In the genomic region with DNA sequence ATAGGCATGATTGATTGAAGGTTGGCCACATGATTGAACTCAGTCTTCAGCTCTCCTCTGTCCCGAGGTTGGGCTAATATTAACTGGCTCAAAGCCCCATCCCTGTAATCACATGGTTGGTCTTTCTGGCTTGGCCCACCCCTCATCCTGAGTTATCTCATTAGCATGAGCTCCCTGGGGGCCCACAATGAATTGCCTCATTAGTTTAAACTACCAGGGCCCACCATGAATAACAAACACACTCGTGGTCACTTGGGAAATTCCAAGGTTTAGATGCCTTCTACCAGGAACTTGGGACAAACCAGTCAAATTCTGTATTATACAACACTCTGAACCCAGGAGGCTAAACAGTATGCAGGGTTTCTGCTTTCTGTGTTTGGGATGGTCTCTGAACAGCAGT, we compare ENCODE assay signal across 17 cellular contexts.
DNase-seq lines count a peak whose midpoint lies in the region; ATAC-seq and TF ChIP-seq lines count a peak whose summit lies in the region.
"Had no signal": no experiment of that assay in that cellular context is flagged by ENCODE, and none has a peak within 500 bp of the region (broad histone marks: within the 10 kb centered on the region; RNA-seq: fewer than 3 reads in every experiment).

No MANE protein-coding gene starts in this region.

- TF ChIP-seq POLR2A in IMR-90 (IDR thresholded peaks at IDR 0.05; ENCODE audit: low read depth, low read length): no peak

- H3K9ac ChIP-seq in IMR-90 (ENCODE audit: low read depth, low read length) (no peak overlapping the region), endodermal cell (ENCODE audit: extremely low read depth, low read length, poor library complexity, severe bottlenecking) (no peak overlapping the region), mesenchymal stem cell (ENCODE audit: low read length) (no peak overlapping the region), mammary epithelial cell (ENCODE audit: insufficient read depth, low read length) (no peak overlapping the region)

- ATAC-seq in IMR-90 (ENCODE audit: low read depth): no peak
- ATAC-seq: A549 had no signal

- H3K4me3 Mint-ChIP-seq in endodermal cell: no peak overlapping the region

- H3K79me1 ChIP-seq in IMR-90 (ENCODE audit: low read depth in 1 of 2, low read length in 2 of 2) (no peaks in the 10 kb centered on the region; a peak in 1 of 4 replicates), mesenchymal stem cell (replicated peaks; ENCODE audit: low read length, poor library complexity, severe bottlenecking) (peaks cover 6% of the 10 kb centered on the region)

- H3K4ac ChIP-seq in IMR-90 (ENCODE audit: low read depth, low read length): no peak overlapping the region
- no peak overlapping the region for H3K4ac ChIP-seq in mesenchymal stem cell (ENCODE audit: low read depth in 1 of 2, low read length in 2 of 2)

- H3K4me1 Mint-ChIP-seq in endodermal cell: peaks cover 17% of the 10 kb centered on the region

- no TSS peak for BruUV-seq in IMR-90 (replicated peaks; lab: Mats Ljungman, UMichigan)
- no TSS peak for BruUV-seq in mammary epithelial cell (replicated peaks; lab: Mats Ljungman, UMichigan)

- H3K4me2 ChIP-seq in IMR-90 (ENCODE audit: low read depth, low read length): no peak overlapping the region
- H3K4me2 ChIP-seq in mesenchymal stem cell (ENCODE audit: low read length, poor library complexity, severe bottlenecking): no peak overlapping the region
- H3K4me2 ChIP-seq in mammary epithelial cell (ENCODE audit: insufficient read depth, low read depth, low read length): no peak overlapping the region
- H3K4me2 ChIP-seq: A549 had no signal

- H2BK5ac ChIP-seq in IMR-90 (ENCODE audit: low read depth, low read length, poor library complexity, severe bottlenecking): no peak overlapping the region
- H2BK5ac ChIP-seq in mesenchymal stem cell (ENCODE audit: low read depth, low read length, poor library complexity, severe bottlenecking): no peak overlapping the region

- peak; percentile 74 for DNase-seq in ELF-1 (ENCODE audit: low read depth, low spot score)
- peak; percentile 17 for DNase-seq in IMR-90
- DNase-seq in endodermal cell: peak; percentile 64
- DNase-seq in mesenchymal stem cell: peak; percentile 17
- DNase-seq in GM20000 (ENCODE audit: low spot score): no peak
- DNase-seq in Kasumi-1 (lab: John Stamatoyannopoulos, UW): no peak
- DNase-seq in NCI-H524 treated with DMSO at 0.1 percent for 48 hours (lab: John Stamatoyannopoulos, UW): no peak
- DNase-seq in mammary epithelial cell: no peak
- DNase-seq: NCI-H1048, NCI-H146, NCI-H2107, NCI-H226, NCI-H526 treated with DMSO at 0.1 percent for 48 hours, SHP77 treated with DMSO at 0.1 percent for 48 hours had no signal

- H3K9me3 ChIP-seq in IMR-90 (ENCODE audit: control insufficient read depth, insufficient read depth, low read length) (peaks cover 2% of the 10 kb centered on the region; the same call in 1 of the 2 replicates), endodermal cell (ENCODE audit: control insufficient read depth, low read length) (peaks cover 17% of the 10 kb centered on the region), mesenchymal stem cell (ENCODE audit: control insufficient read depth, low read length) (peaks cover 5% of the 10 kb centered on the region), mammary epithelial cell (replicated peaks; ENCODE audit: insufficient read depth, low read length) (no peaks in the 10 kb centered on the region)
- H3K9me3 ChIP-seq: A549 had no signal

- no peak overlapping the region for H3K27ac Mint-ChIP-seq in endodermal cell

- no peaks in the 10 kb centered on the region for H3K27me3 Mint-ChIP-seq in endodermal cell (ENCODE audit: insufficient read depth)

- no peak overlapping the region for H2AK9ac ChIP-seq in IMR-90 (replicated peaks; ENCODE audit: low read depth, low read length, poor library complexity)

- TF ChIP-seq CTCF in IMR-90 (conservative IDR thresholded peaks at IDR 0.05; ENCODE audit: low read depth, low read length) (no peak), endodermal cell (conservative IDR thresholded peaks at IDR 0.05) (no peak), GM20000 (IDR thresholded peaks at IDR 0.05; ENCODE audit: extremely low read depth, missing control alignments) (no peak), mammary epithelial cell (conservative IDR thresholded peaks at IDR 0.05 in 1 of 2, IDR thresholded peaks at IDR 0.05 in 1 of 2; ENCODE audit: extremely low read depth in 1 of 2, insufficient read depth in 1 of 2, low read depth in 1 of 2, low read length in 2 of 2) (no peak)

- no peak overlapping the region for H2BK15ac ChIP-seq in IMR-90 (ENCODE audit: low read depth, low read length)
- no peak overlapping the region for H2BK15ac ChIP-seq in mesenchymal stem cell (ENCODE audit: low read depth, poor library complexity, severe bottlenecking)

- no peak overlapping the region for H4K91ac ChIP-seq in IMR-90 (ENCODE audit: insufficient read depth, low read depth, low read length)
- H4K91ac ChIP-seq in mesenchymal stem cell (ENCODE audit: low read length): no peak overlapping the region

- H3K27ac ChIP-seq in IMR-90 (ENCODE audit: insufficient read depth, low read length) (no peak overlapping the region), endodermal cell (ENCODE audit: low read depth, low read length) (no peak overlapping the region), mesenchymal stem cell (ENCODE audit: low read length, poor library complexity, severe bottlenecking) (no peak overlapping the region), mammary epithelial cell (ENCODE audit: insufficient read depth, low read depth, low read length) (no peak overlapping the region)
- H3K27ac ChIP-seq: A549, C4-2B had no signal

- in situ Hi-C loops in IMR-90 (cut with MboI; ENCODE audit: low sequenced_read_pairs) (no loop called here), mammary epithelial cell (cut with MboI; ENCODE audit: low sequenced_read_pairs in 2 of 2) (no loop called here)

- H3K18ac ChIP-seq in IMR-90 (ENCODE audit: low read depth, low read length) (no peak overlapping the region), mesenchymal stem cell (ENCODE audit: low read depth in 1 of 2, low read length in 2 of 2) (no peak overlapping the region)

- H3K4me1 ChIP-seq in IMR-90 (ENCODE audit: control insufficient read depth, insufficient read depth, low read length) (no peaks in the 10 kb centered on the region), endodermal cell (ENCODE audit: control insufficient read depth, insufficient read depth, low read length) (no peaks in the 10 kb centered on the region), mesenchymal stem cell (ENCODE audit: control insufficient read depth, insufficient read depth, low read depth, low read length) (peaks cover 2% of the 10 kb centered on the region), mammary epithelial cell (ENCODE audit: insufficient read depth, low read length) (no peaks in the 10 kb centered on the region)
- H3K4me1 ChIP-seq: A549 had no signal

- H3K36me3 Mint-ChIP-seq in endodermal cell (ENCODE audit: low read depth): peaks cover 4% of the 10 kb centered on the region

- H2BK12ac ChIP-seq in mesenchymal stem cell (ENCODE audit: low read length in 2 of 2): no peak overlapping the region

- no peaks in the 10 kb centered on the region for H3K36me3 ChIP-seq in IMR-90 (ENCODE audit: control insufficient read depth, insufficient read depth, low read length)
- no peaks in the 10 kb centered on the region for H3K36me3 ChIP-seq in endodermal cell (ENCODE audit: control insufficient read depth, insufficient read depth, low read length)
- H3K36me3 ChIP-seq in mesenchymal stem cell (ENCODE audit: control insufficient read depth in 1 of 2, insufficient read depth in 2 of 2, low read depth in 1 of 2, low read length in 2 of 2): peaks cover 0 to 6% of the 10 kb centered on the region in 2 experiments
- H3K36me3 ChIP-seq in mammary epithelial cell (ENCODE audit: insufficient read depth, low read length): no peaks in the 10 kb centered on the region
- H3K36me3 ChIP-seq: HAP-1 had no signal

- CTCF ChIA-PET in IMR-90 (lab: Yijun Ruan, JAX) (interaction anchor here (0.6 kb wide), 1 partner anchor 22 kb away, joined by 5 read pairs; no protein-coding TSS in a partner anchor), mammary epithelial cell (lab: Charles Lee; ENCODE audit: low non-redundant PET) (no interaction called here)

- H3K14ac ChIP-seq in IMR-90 (replicated peaks; ENCODE audit: low read depth, low read length): no peak overlapping the region
- H3K14ac ChIP-seq in mesenchymal stem cell (ENCODE audit: low read length in 2 of 2): no peak overlapping the region

- H3K27me3 ChIP-seq in IMR-90 (ENCODE audit: control insufficient read depth, insufficient read depth, low read length) (no peaks in the 10 kb centered on the region), endodermal cell (ENCODE audit: control insufficient read depth, insufficient read depth, low read length, poor library complexity, severe bottlenecking) (no peaks in the 10 kb centered on the region), mesenchymal stem cell (ENCODE audit: control insufficient read depth in 1 of 2, insufficient read depth in 1 of 2, low read length in 2 of 2) (no peaks in the 10 kb centered on the region), mammary epithelial cell (ENCODE audit: insufficient read depth, low read length) (no peaks in the 10 kb centered on the region)

- no peak overlapping the region for H3K56ac ChIP-seq in IMR-90 (ENCODE audit: extremely low read depth, insufficient read depth, low read length)

- POLR2A ChIA-PET in IMR-90 (lab: Charles Lee; ENCODE audit: unreplicated experiment): no interaction called here

- H2AK5ac ChIP-seq in IMR-90 (ENCODE audit: low read depth, low read length) (no peak overlapping the region), mesenchymal stem cell (ENCODE audit: low read length, severe bottlenecking) (no peak overlapping the region)

- H3K23ac ChIP-seq in IMR-90 (ENCODE audit: low read depth, low read length) (no peak overlapping the region), mesenchymal stem cell (ENCODE audit: low read length in 2 of 2) (no peak overlapping the region)

- no peak overlapping the region for H2BK20ac ChIP-seq in IMR-90 (ENCODE audit: low read depth, low read length)

- H4K5ac ChIP-seq in IMR-90 (ENCODE audit: low read depth, low read length): no peak overlapping the region

- no peak for TF ChIP-seq RAD21 in IMR-90 (IDR thresholded peaks at IDR 0.05; ENCODE audit: low read length)

- no peaks in the 10 kb centered on the region for H3K79me2 ChIP-seq in mammary epithelial cell (ENCODE audit: insufficient read depth, low read length)

- 100% methylated on average over 1 of the region's 2 CpGs; no CpG with 5 or more reads in 1 of the 2 experiments for WGBS in IMR-90 (ENCODE audit: extremely low coverage in 2 of 2, insufficient read length in 1 of 2), 2 experiments
- 60 to 75% methylated on average over 2 of the region's 2 CpGs for WGBS in endodermal cell (ENCODE audit: insufficient coverage in 1 of 2, insufficient read length in 1 of 2), 2 experiments
- WGBS in mesenchymal stem cell: 47% methylated on average over 2 of the region's 2 CpGs
- WGBS in mammary epithelial cell (ENCODE audit: low coverage, missing lambda C conversion rate): 100% methylated on average over 2 of the region's 2 CpGs

- H4K20me1 ChIP-seq in IMR-90 (ENCODE audit: insufficient read depth, low read length) (no peaks in the 10 kb centered on the region), mammary epithelial cell (ENCODE audit: insufficient read depth, low read length) (no peaks in the 10 kb centered on the region)

- H3K9me3 Mint-ChIP-seq in endodermal cell: peaks cover 19% of the 10 kb centered on the region

- H3K4me3 ChIP-seq in IMR-90 (ENCODE audit: insufficient read depth, low read depth, low read length): no peak overlapping the region
- H3K4me3 ChIP-seq in endodermal cell (ENCODE audit: low read length): no peak overlapping the region
- no peak overlapping the region for H3K4me3 ChIP-seq in mesenchymal stem cell (ENCODE audit: insufficient read depth in 1 of 2, low read depth in 1 of 2, low read length in 2 of 2)
- no peak overlapping the region for H3K4me3 ChIP-seq in mammary epithelial cell (replicated peaks in 1 of 3; ENCODE audit: insufficient read depth in 1 of 3, low read depth in 2 of 3, low read length in 3 of 3)
- H3K4me3 ChIP-seq: A549, HAP-1 had no signal

- dilution Hi-C loops in IMR-90 (cut with HindIII; ENCODE audit: low sequenced_read_pairs, unreplicated experiment) (no loop called here), mammary epithelial cell (cut with HindIII; ENCODE audit: low sequenced_read_pairs) (no loop called here)

- H2BK120ac ChIP-seq in IMR-90 (ENCODE audit: low read depth, low read length): no peak overlapping the region
- no peak overlapping the region for H2BK120ac ChIP-seq in mesenchymal stem cell (ENCODE audit: low read depth, low read length)

- no peaks in the 10 kb centered on the region for H3K9me1 ChIP-seq in IMR-90 (ENCODE audit: insufficient read depth, low read length)

- intact Hi-C loops in IMR-90 (cut with micrococcal nuclease) (no loop called here), mammary epithelial cell (cut with micrococcal nuclease) (no loop called here)

- H2AFZ ChIP-seq in IMR-90 (replicated peaks; ENCODE audit: low read length, poor library complexity): no peak overlapping the region
- H2AFZ ChIP-seq in mesenchymal stem cell (ENCODE audit: low read depth, low read length): no peak overlapping the region
- H2AFZ ChIP-seq in mammary epithelial cell (ENCODE audit: low read depth, low read length): no peak overlapping the region

- H4K8ac ChIP-seq in IMR-90 (ENCODE audit: low read depth in 2 of 2, low read length in 2 of 2) (no peak overlapping the region), mesenchymal stem cell (ENCODE audit: low read length) (no peak overlapping the region)

Comparison
In these comparisons a context has a peak if more than half of its experiments do, and no peak if none do; other contexts are left out.
1. DNase-seq: peak in ELF-1 (single experiment), IMR-90 (single experiment), endodermal cell (single experiment) and mesenchymal stem cell (single experiment); none in GM20000 (single experiment), Kasumi-1 (0 of 2), NCI-H524 treated with DMSO at 0.1 percent for 48 hours (single experiment) and mammary epithelial cell (single experiment).